In genomic region chr11:73982990-73983763, GRCh38 we compare ENCODE assay signal across 8 cellular contexts. TPM values are rescaled to one million over a fixed set of nuclear protein-coding genes. Genes with fewer than 3 reads are reported as not detected.
DNase-seq lines count a peak whose midpoint lies in the region; ATAC-seq and TF ChIP-seq lines count a peak whose summit lies in the region.

No MANE protein-coding gene starts in this region.

- H3K4me1 ChIP-seq in right atrium auricular region = peaks cover 0 to 6% of the 10 kb centered on the region in 2 donors
- H3K4me1 ChIP-seq in prostate gland (replicated peaks) = no peaks in the 10 kb centered on the region

- no peak for TF ChIP-seq CTCF in right atrium auricular region (IDR thresholded peaks at IDR 0.05)
- TF ChIP-seq CTCF in prostate gland (IDR thresholded peaks at IDR 0.05) = peak in 1 of 4 experiments; percentile 15

- no peaks in the 10 kb centered on the region for H3K9me3 ChIP-seq in right atrium auricular region
- H3K9me3 ChIP-seq in prostate gland = no peaks in the 10 kb centered on the region

- H3K27me3 ChIP-seq in right atrium auricular region (no peaks in the 10 kb centered on the region), prostate gland (replicated peaks; ENCODE audit: insufficient read depth) (no peaks in the 10 kb centered on the region)

- peak; percentile 51 for TF ChIP-seq POLR2A in GM15510 (IDR thresholded peaks at IDR 0.05; ENCODE audit: borderline replicate concordance, extremely low read depth, insufficient read length)
- TF ChIP-seq POLR2A in prostate gland (IDR thresholded peaks at IDR 0.05) = peak; percentile 45

- no peaks in the 10 kb centered on the region for H3K9me3 Mint-ChIP-seq in T-cell

- H3K27me3 Mint-ChIP-seq in T-cell = no peaks in the 10 kb centered on the region

- DNase-seq in NCI-H146 (lab: John Stamatoyannopoulos, UW) = peak; percentile 99
- peak; percentile 82 to 95 (median 91) for DNase-seq in T-cell
- peak; percentile 83 for DNase-seq in amniotic epithelial cell (ENCODE audit: low read depth)
- DNase-seq in right atrium auricular region (ENCODE audit: low spot score) = peak; percentile 95
- peak; percentile 89 for DNase-seq in prostate gland (ENCODE audit: low spot score)
- DNase-seq in ureter (ENCODE audit: low spot score) = peak; percentile 94

- peak; percentile 77 for ATAC-seq in HG02852 (IDR thresholded peaks at IDR 0.05; ENCODE audit: unreplicated experiment)
- ATAC-seq in T-cell (replicated peaks in 1 of 4) = peak; percentile 79 to 84 (median 81)

- WGBS in prostate gland = under 1% methylated on average over 59 of the region's 59 CpGs

- intact Hi-C loops in prostate gland (cut with DNase I) = loop anchor here (5.0 kb wide), 1 partner anchor 344 kb away; no protein-coding TSS in a partner anchor

- H3K4me3 ChIP-seq in right atrium auricular region (peak overlapping the region; percentile 51 to 68), prostate gland (peak overlapping the region; percentile 48 to 50)

- H3K27ac ChIP-seq in right atrium auricular region (peak overlapping the region; percentile 83 to 90), prostate gland (peak overlapping the region; percentile 75 to 80)

- H3K4me1 Mint-ChIP-seq in T-cell = peaks cover 39 to 52% (median 40%) of the 10 kb centered on the region in 3 donors

- H3K36me3 Mint-ChIP-seq in T-cell = peaks cover 35% of the 10 kb centered on the region

- CTCF ChIA-PET in T-cell (lab: Charles Lee) = interaction anchor here in 1 of 2 donors (1.1 to 3.7 kb wide), 4 partner anchors 12 to 22 kb away, joined by 4 to 15 read pairs (median 7); no protein-coding TSS in a partner anchor

- H3K36me3 ChIP-seq in right atrium auricular region (no peaks in the 10 kb centered on the region), prostate gland (no peaks in the 10 kb centered on the region)

- H3K27ac Mint-ChIP-seq in T-cell = peak overlapping the region; percentile 98 to 99

- POLR2A ChIA-PET in T-cell (lab: Charles Lee) = interaction anchor here (0.6 to 6.4 kb wide), 9 partner anchors 10 to 143 kb away, joined by 3 to 199 read pairs (median 4); no protein-coding TSS in a partner anchor

- peak overlapping the region; percentile 89 to 98 (median 97) for H3K4me3 Mint-ChIP-seq in T-cell

RNA-seq across cellular contexts. Expression of gene UCP2, which starts 0.5 kb away (rescaled TPM):
- 100 to 1,000 TPM; 241 to 754 (median 311) TPM for total RNA-seq in T-cell
- 10 to 100 TPM in 1 of 2 donors, 1 to 10 TPM in 1; 8.2 to 13.2 TPM for total RNA-seq in right atrium auricular region
- 10 to 100 TPM; 13.6 to 23.1 TPM for total RNA-seq in prostate gland
- total RNA-seq in ureter = 269 TPM

RNA-seq across cellular contexts. Expression of gene UCP3, which starts 25.7 kb away (rescaled TPM):
- total RNA-seq in T-cell = 1 to 10 TPM; 5.7 to 6.8 (median 6.5) TPM
- 1 to 10 TPM in 1 of 2 donors, under 1 TPM in 1; 0.37 to 1.1 TPM for total RNA-seq in right atrium auricular region
- total RNA-seq in prostate gland = 1 to 10 TPM in 1 of 2 donors, under 1 TPM in 1; 0.55 to 6.8 TPM
- 1.9 TPM for total RNA-seq in ureter

RNA-seq across cellular contexts. Expression of gene DNAJB13, which starts 32.4 kb away (rescaled TPM):
- total RNA-seq in T-cell (under 1 TPM in 3 of 5 donors, not detected in 2; 0.19 to 0.96 (median 0.30) TPM), right atrium auricular region (not detected), prostate gland (1 to 10 TPM in 1 of 2 donors, under 1 TPM in 1; 0.59 to 1.9 TPM), ureter (2.0 TPM)

Comparison
In these comparisons a context has a peak if more than half of its experiments do, and no peak if none do; other contexts are left out.
1. Peak in every context shown above with its lines: DNase-seq, ATAC-seq, H3K4me3 ChIP-seq and H3K27ac ChIP-seq.
2. RNA of gene UCP2, which starts 0.5 kb away (total RNA-seq): 241 to 754 TPM in T-cell and 269 TPM in ureter (single experiment); 13.6 to 23.1 TPM in prostate gland and 8.2 to 13.2 TPM in right atrium auricular region; every median in the first group is over 10 times any median in the second.